In genomic region chr16:75420987-75421819, GRCh38 we compare ENCODE assay signal across 8 cellular contexts. TPM values are rescaled to one million over a fixed set of nuclear protein-coding genes. Genes with fewer than 3 reads are reported as not detected.
DNase-seq lines count a peak whose midpoint lies in the region; ATAC-seq and TF ChIP-seq lines count a peak whose summit lies in the region.

No MANE protein-coding gene starts in this region.

- H3K9me3 Mint-ChIP-seq in activated CD4-positive, alpha-beta T cell treated with anti-CD3 and anti-CD28 coated beads for 36 hours (ENCODE audit: low read depth), result no peaks in the 10 kb centered on the region
- H3K9me3 Mint-ChIP-seq in T-cell, result no peaks in the 10 kb centered on the region
- H3K9me3 Mint-ChIP-seq in naive thymus-derived CD4-positive, alpha-beta T cell, result no peaks in the 10 kb centered on the region

- TF ChIP-seq POLR2A in esophagus muscularis mucosa (IDR thresholded peaks at IDR 0.05; ENCODE audit: low read depth), result no peak

- intact Hi-C loops in activated CD4-positive, alpha-beta T cell treated with anti-CD3 and anti-CD28 coated beads for 36 hours (cut with DNase I, micrococcal nuclease), result no loop called here
- intact Hi-C loops in esophagus muscularis mucosa (cut with DNase I), result no loop called here
- intact Hi-C loops in naive thymus-derived CD4-positive, alpha-beta T cell (cut with micrococcal nuclease), result loop anchor here in 1 of 2 donors (5.0 kb wide), 1 partner anchor 41 kb away; the partner anchor contains the start of gene TMEM170A

- peak overlapping the region; percentile 48 for H3K27ac Mint-ChIP-seq in activated CD4-positive, alpha-beta T cell treated with anti-CD3 and anti-CD28 coated beads for 36 hours
- peak overlapping the region; percentile 13 to 67 for H3K27ac Mint-ChIP-seq in T-cell
- peak overlapping the region in 8 of 9 donors; percentile 36 to 83 (median 78) for H3K27ac Mint-ChIP-seq in naive thymus-derived CD4-positive, alpha-beta T cell

- no peak overlapping the region for H3K27ac ChIP-seq in esophagus muscularis mucosa (replicated peaks in 1 of 4)
- H3K27ac ChIP-seq in naive thymus-derived CD4-positive, alpha-beta T cell (ENCODE audit: low read depth, low read length), result peak overlapping the region; percentile 35

- H3K4me3 ChIP-seq in esophagus muscularis mucosa, result no peak overlapping the region
- H3K4me3 ChIP-seq in naive thymus-derived CD4-positive, alpha-beta T cell (ENCODE audit: low read length), result no peak overlapping the region

- CTCF ChIA-PET in activated CD4-positive, alpha-beta T cell treated with anti-CD3 and anti-CD28 coated beads for 36 hours (lab: Charles Lee), result interaction anchor here (0.6 to 1.5 kb wide), 6 partner anchors 10 to 423 kb away, joined by 3 to 4 read pairs (median 3); partner anchors contain the start of genes CFDP1 and ZNRF1
- CTCF ChIA-PET in T-cell (lab: Charles Lee), result no interaction called here
- CTCF ChIA-PET in naive thymus-derived CD4-positive, alpha-beta T cell (lab: Charles Lee), result interaction anchor here (0.6 to 1.5 kb wide), 3 partner anchors 13 to 221 kb away, joined by 3 to 4 read pairs (median 3); no protein-coding TSS in a partner anchor

- peak; percentile 60 for ATAC-seq in activated CD4-positive, alpha-beta T cell treated with anti-CD3 and anti-CD28 coated beads for 36 hours
- ATAC-seq in HG03135 (IDR thresholded peaks at IDR 0.05; ENCODE audit: unreplicated experiment) (peak; percentile 75), T-cell (replicated peaks in 1 of 4) (peak; percentile 49 to 68 (median 56))
- ATAC-seq in naive thymus-derived CD4-positive, alpha-beta T cell, result peak; percentile 49

- H3K4me1 Mint-ChIP-seq in activated CD4-positive, alpha-beta T cell treated with anti-CD3 and anti-CD28 coated beads for 36 hours, result peaks cover 30% of the 10 kb centered on the region
- peaks cover 36 to 43% (median 43%) of the 10 kb centered on the region in 3 donors for H3K4me1 Mint-ChIP-seq in T-cell
- peaks cover 19 to 58% (median 51%) of the 10 kb centered on the region in 7 donors for H3K4me1 Mint-ChIP-seq in naive thymus-derived CD4-positive, alpha-beta T cell

- DNase-seq in activated CD4-positive, alpha-beta T cell treated with anti-CD3 and anti-CD28 coated beads for 36 hours, result peak; percentile 53
- DNase-seq in activated CD4-positive, alpha-beta T cell treated with anti-CD3 and anti-CD28 coated beads for 1 hour, result no peak
- DNase-seq in T-cell (peak in 12 of 34 experiments; percentile 1 to 27 (median 20)), esophagus muscularis mucosa (ENCODE audit: extremely low spot score) (peak; percentile 93), NCI-H1105 (lab: John Stamatoyannopoulos, UW) (no peak), HUDEP-2 (lab: John Stamatoyannopoulos, UW; ENCODE audit: unreplicated experiment in 76 of 76) (no peak)
- peak in 3 of 9 donors; percentile 10 to 37 (median 21) for DNase-seq in naive thymus-derived CD4-positive, alpha-beta T cell

- no peaks in the 10 kb centered on the region for H3K27me3 Mint-ChIP-seq in activated CD4-positive, alpha-beta T cell treated with anti-CD3 and anti-CD28 coated beads for 36 hours
- no peaks in the 10 kb centered on the region for H3K27me3 Mint-ChIP-seq in T-cell
- no peaks in the 10 kb centered on the region for H3K27me3 Mint-ChIP-seq in naive thymus-derived CD4-positive, alpha-beta T cell

- H3K27me3 ChIP-seq in esophagus muscularis mucosa, result no peaks in the 10 kb centered on the region
- H3K27me3 ChIP-seq in naive thymus-derived CD4-positive, alpha-beta T cell (ENCODE audit: control insufficient read depth in 2 of 2, insufficient read depth in 2 of 2, low read length in 2 of 2), result no peaks in the 10 kb centered on the region

- H3K36me3 ChIP-seq in esophagus muscularis mucosa, result no peaks in the 10 kb centered on the region
- no peaks in the 10 kb centered on the region for H3K36me3 ChIP-seq in naive thymus-derived CD4-positive, alpha-beta T cell (ENCODE audit: control insufficient read depth in 2 of 3, insufficient read depth in 3 of 3, low read length in 3 of 3)

- peaks cover 11 to 33% (median 19%) of the 10 kb centered on the region in 4 donors for H3K4me1 ChIP-seq in esophagus muscularis mucosa
- peaks cover 0 to 8% of the 10 kb centered on the region in 2 donors for H3K4me1 ChIP-seq in naive thymus-derived CD4-positive, alpha-beta T cell (ENCODE audit: control insufficient read depth in 2 of 2, insufficient read depth in 2 of 2, low read length in 2 of 2)

- POLR2A ChIA-PET in activated CD4-positive, alpha-beta T cell treated with anti-CD3 and anti-CD28 coated beads for 36 hours (lab: Charles Lee), result no interaction called here
- POLR2A ChIA-PET in T-cell (lab: Charles Lee), result no interaction called here
- POLR2A ChIA-PET in naive thymus-derived CD4-positive, alpha-beta T cell (lab: Charles Lee), result interaction anchor here (1.3 kb wide), 1 partner anchor 12 kb away, joined by 5 read pairs; the partner anchor contains the start of gene CFDP1

- WGBS in esophagus muscularis mucosa, result 45% methylated on average over 8 of the region's 8 CpGs

- no peak for TF ChIP-seq EP300 in esophagus muscularis mucosa (IDR thresholded peaks at IDR 0.05)

- no peaks in the 10 kb centered on the region for H3K36me3 Mint-ChIP-seq in activated CD4-positive, alpha-beta T cell treated with anti-CD3 and anti-CD28 coated beads for 36 hours (ENCODE audit: low read depth)
- H3K36me3 Mint-ChIP-seq in T-cell, result peaks cover 7% of the 10 kb centered on the region
- H3K36me3 Mint-ChIP-seq in naive thymus-derived CD4-positive, alpha-beta T cell, result no peaks in the 10 kb centered on the region

- H3K9me3 ChIP-seq in esophagus muscularis mucosa, result no peaks in the 10 kb centered on the region
- no peaks in the 10 kb centered on the region for H3K9me3 ChIP-seq in naive thymus-derived CD4-positive, alpha-beta T cell (ENCODE audit: control insufficient read depth in 2 of 3, low read length in 3 of 3)

- peak overlapping the region; percentile 34 for H3K4me3 Mint-ChIP-seq in activated CD4-positive, alpha-beta T cell treated with anti-CD3 and anti-CD28 coated beads for 36 hours
- peak overlapping the region; percentile 21 to 50 (median 28) for H3K4me3 Mint-ChIP-seq in T-cell
- peak overlapping the region; percentile 20 to 75 (median 54) for H3K4me3 Mint-ChIP-seq in naive thymus-derived CD4-positive, alpha-beta T cell

- TF ChIP-seq CTCF in esophagus muscularis mucosa (IDR thresholded peaks at IDR 0.05), result no peak

RNA-seq across cellular contexts. Expression of gene CFDP1, which starts 12.1 kb away (rescaled TPM):
- 10 to 100 TPM; 44.0 to 48.2 TPM for total RNA-seq in activated CD4-positive, alpha-beta T cell treated with anti-CD3 and anti-CD28 coated beads for 36 hours
- total RNA-seq in T-cell (10 to 100 TPM; 30.8 to 36.5 (median 34.2) TPM), esophagus muscularis mucosa (10 to 100 TPM; 42.4 to 49.5 (median 44.0) TPM)
- total RNA-seq in naive thymus-derived CD4-positive, alpha-beta T cell, result 10 to 100 TPM; 34.9 to 41.4 (median 39.4) TPM
- polyA plus RNA-seq in naive thymus-derived CD4-positive, alpha-beta T cell, result 10 to 100 TPM; 36.6 to 42.1 TPM

RNA-seq across cellular contexts. Expression of gene TMEM170A, which starts 43.3 kb away (rescaled TPM):
- 10 to 100 TPM; 22.0 to 30.5 TPM for total RNA-seq in activated CD4-positive, alpha-beta T cell treated with anti-CD3 and anti-CD28 coated beads for 36 hours
- total RNA-seq in T-cell (10 to 100 TPM; 37.7 to 45.8 (median 41.9) TPM), esophagus muscularis mucosa (10 to 100 TPM; 11.2 to 18.3 (median 14.9) TPM)
- total RNA-seq in naive thymus-derived CD4-positive, alpha-beta T cell, result 10 to 100 TPM; 31.0 to 50.9 (median 46.6) TPM
- 10 to 100 TPM; 33.4 to 34.7 TPM for polyA plus RNA-seq in naive thymus-derived CD4-positive, alpha-beta T cell

Comparison
In these comparisons a context has a peak if more than half of its experiments do, and no peak if none do; other contexts are left out.
1. DNase-seq: peak in activated CD4-positive, alpha-beta T cell treated with anti-CD3 and anti-CD28 coated beads for 36 hours (single experiment) and esophagus muscularis mucosa (single experiment); none in activated CD4-positive, alpha-beta T cell treated with anti-CD3 and anti-CD28 coated beads for 1 hour (single experiment), NCI-H1105 (single experiment) and HUDEP-2 (0 of 76).
2. CTCF ChIA-PET loops: an anchor here in activated CD4-positive, alpha-beta T cell treated with anti-CD3 and anti-CD28 coated beads for 36 hours (0.6 to 1.5 kb wide) and naive thymus-derived CD4-positive, alpha-beta T cell (0.6 to 1.5 kb wide); none called in T-cell.
3. Peak in every context shown above with its lines, with median percentiles within 50 percentile points of each other: ATAC-seq, H3K27ac Mint-ChIP-seq and H3K4me3 Mint-ChIP-seq.